Comparison of ENCODE assay signal across 1 cellular context in the genomic region with DNA sequence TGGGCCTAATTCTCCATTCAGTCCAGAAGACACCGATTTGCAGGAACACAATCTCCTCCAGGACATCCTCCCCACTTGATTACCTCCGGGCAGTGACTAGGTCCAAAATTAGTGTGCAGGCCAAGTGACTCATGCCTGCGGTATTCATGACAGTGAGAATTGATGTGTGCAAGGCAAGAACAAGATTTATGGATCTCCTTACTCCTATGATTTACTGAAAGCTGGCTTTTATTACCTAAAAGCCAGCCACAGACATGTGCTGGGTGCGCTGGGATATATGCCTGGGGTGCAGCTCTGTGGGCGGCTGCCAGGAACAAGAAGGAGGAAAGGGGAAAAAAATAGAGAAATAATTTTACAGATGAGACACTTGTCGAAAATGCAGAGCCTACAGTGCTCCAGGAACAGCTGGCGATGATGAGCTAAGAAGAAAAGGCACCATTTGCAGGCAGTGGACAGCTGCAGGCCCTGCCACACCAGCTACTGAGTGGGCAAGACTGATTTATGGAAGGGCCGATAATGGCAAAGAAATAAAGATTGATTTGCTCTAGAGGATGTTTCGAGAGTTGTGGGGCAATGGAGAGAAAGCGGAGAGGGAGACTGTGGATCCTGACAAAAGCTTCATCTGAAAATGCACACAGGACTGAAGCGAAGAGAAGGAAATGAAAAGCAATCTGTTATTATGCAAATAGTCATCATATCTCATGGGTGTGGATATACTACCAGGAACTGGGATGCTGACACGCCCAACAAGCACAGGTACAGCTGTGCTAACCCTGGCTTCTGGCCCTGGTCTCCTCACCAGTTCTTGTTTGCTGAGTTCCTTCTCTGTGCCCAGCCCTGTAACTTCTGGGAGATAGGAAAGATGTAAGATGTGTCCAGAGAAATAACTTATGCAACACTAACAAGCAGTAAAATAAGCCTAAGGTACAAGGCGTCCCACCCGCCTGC.
TF ChIP-seq lines count a peak whose summit lies in the region.

No MANE protein-coding gene starts in this region.

TF ChIP-seq in SK-N-SH treated with all-trans-retinoic acid at 6 μM for 48 hours, 23 proteins besides CTCF, POLR2A, EP300 and RAD21 (continued from another document):
- TF ChIP-seq, protein P1, sequence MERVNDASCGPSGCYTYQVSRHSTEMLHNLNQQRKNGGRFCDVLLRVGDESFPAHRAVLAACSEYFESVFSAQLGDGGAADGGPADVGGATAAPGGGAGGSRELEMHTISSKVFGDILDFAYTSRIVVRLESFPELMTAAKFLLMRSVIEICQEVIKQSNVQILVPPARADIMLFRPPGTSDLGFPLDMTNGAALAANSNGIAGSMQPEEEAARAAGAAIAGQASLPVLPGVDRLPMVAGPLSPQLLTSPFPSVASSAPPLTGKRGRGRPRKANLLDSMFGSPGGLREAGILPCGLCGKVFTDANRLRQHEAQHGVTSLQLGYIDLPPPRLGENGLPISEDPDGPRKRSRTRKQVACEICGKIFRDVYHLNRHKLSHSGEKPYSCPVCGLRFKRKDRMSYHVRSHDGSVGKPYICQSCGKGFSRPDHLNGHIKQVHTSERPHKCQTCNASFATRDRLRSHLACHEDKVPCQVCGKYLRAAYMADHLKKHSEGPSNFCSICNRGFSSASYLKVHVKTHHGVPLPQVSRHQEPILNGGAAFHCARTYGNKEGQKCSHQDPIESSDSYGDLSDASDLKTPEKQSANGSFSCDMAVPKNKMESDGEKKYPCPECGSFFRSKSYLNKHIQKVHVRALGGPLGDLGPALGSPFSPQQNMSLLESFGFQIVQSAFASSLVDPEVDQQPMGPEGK (CRISPR knock-in tag; IDR thresholded peaks at IDR 0.05; ENCODE audit: borderline replicate concordance) = peak; percentile 72; the same call in 1 of the 2 replicates
- TF ChIP-seq ISL1 (CRISPR knock-in tag; IDR thresholded peaks at IDR 0.05) = peak; percentile 96
- no peak; the same call in 1 of the 2 replicates for TF ChIP-seq CSRNP3 (CRISPR knock-in tag; IDR thresholded peaks at IDR 0.05)
- no peak for TF ChIP-seq ZNF70 (CRISPR knock-in tag; IDR thresholded peaks at IDR 0.05)
- no peak for TF ChIP-seq ZNF565 (CRISPR knock-in tag; conservative IDR thresholded peaks at IDR 0.05; ENCODE audit: low read depth)
- no peak for TF ChIP-seq ESRRG (CRISPR knock-in tag; IDR thresholded peaks at IDR 0.05)
